Comparison of ENCODE assay signal across 1 cellular context in the genomic region with DNA sequence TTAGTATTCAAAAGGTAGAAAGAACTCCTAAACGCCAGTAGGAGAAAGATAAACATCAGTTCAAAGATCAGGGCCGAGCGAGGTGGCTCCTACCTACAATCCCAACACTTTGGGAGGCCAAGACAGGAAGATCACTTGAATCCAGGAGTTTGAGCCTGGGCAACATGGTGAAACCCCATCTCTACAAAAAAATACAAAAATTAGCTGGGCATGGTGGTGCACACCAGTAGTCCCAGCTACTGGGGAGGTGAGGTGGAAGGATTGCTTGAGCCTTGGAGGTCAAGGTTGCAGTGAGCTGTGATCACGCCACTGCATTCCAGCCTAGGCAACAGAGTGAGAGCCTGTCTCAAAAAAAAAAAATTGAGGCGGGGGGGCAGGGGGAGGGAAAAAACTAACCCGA.
A peak's percentile ranks its signal among the peaks of the same experiment; 100 is the strongest.
TF ChIP-seq lines count a peak whose summit lies in the region.

No MANE protein-coding gene starts in this region.

TF ChIP-seq in HepG2, 621 proteins besides CTCF, POLR2A, EP300 and RAD21 (continued from another document):
- TF ChIP-seq ZNF362 (CRISPR knock-in tag; IDR thresholded peaks at IDR 0.05; ENCODE audit: borderline replicate concordance) (peak; percentile 75; the same call in 1 of the 2 replicates), HMG20A (CRISPR knock-in tag; IDR thresholded peaks at IDR 0.05; ENCODE audit: borderline replicate concordance) (0 out of 2 replicates have a peak, but pooled peaks have one; percentile 19), TCF7 (IDR thresholded peaks at IDR 0.05; ENCODE audit: low read depth) (0 out of 2 replicates have a peak, but pooled peaks have one; percentile 9), ZMYM3 (CRISPR knock-in tag; IDR thresholded peaks at IDR 0.05) (peak; percentile 43), TRAFD1 (CRISPR knock-in tag; IDR thresholded peaks at IDR 0.05; ENCODE audit: borderline replicate concordance) (no peak), ISX (CRISPR knock-in tag; conservative IDR thresholded peaks at IDR 0.05) (no peak), SOX5 (CRISPR knock-in tag; IDR thresholded peaks at IDR 0.05; ENCODE audit: borderline replicate concordance) (0 out of 2 replicates have a peak, but pooled peaks have one; percentile 27), NR2F1 (CRISPR knock-in tag; IDR thresholded peaks at IDR 0.05) (peak in 1 of 2 experiments; percentile 31; a peak in 1 of 4 replicates), PATZ1 (CRISPR knock-in tag; IDR thresholded peaks at IDR 0.05) (0 out of 2 replicates have a peak, but pooled peaks have one; percentile 18), POGZ (CRISPR knock-in tag; IDR thresholded peaks at IDR 0.05) (peak; percentile 24; the same call in 1 of the 2 replicates), ARID5B (CRISPR knock-in tag; IDR thresholded peaks at IDR 0.05) (peak; percentile 65; the same call in 1 of the 2 replicates), FOXA3 (CRISPR knock-in tag; IDR thresholded peaks at IDR 0.05) (peak; percentile 41; the same call in 1 of the 2 replicates), HNF4A (CRISPR knock-in tag; IDR thresholded peaks at IDR 0.05) (peak; percentile 83), ZNF644 (CRISPR knock-in tag; IDR thresholded peaks at IDR 0.05; ENCODE audit: low read depth) (peak; percentile 74; the same call in 1 of the 2 replicates), NCOR1 (IDR thresholded peaks at IDR 0.05; ENCODE audit: borderline replicate concordance, low read length) (0 out of 2 replicates have a peak, but pooled peaks have one; percentile 3), RELA (CRISPR knock-in tag; IDR thresholded peaks at IDR 0.05) (no peak), RCOR2 (CRISPR knock-in tag; IDR thresholded peaks at IDR 0.05) (peak; percentile 52; the same call in 1 of the 2 replicates), SOX13 (IDR thresholded peaks at IDR 0.05) (no peak), SOX13 (CRISPR knock-in tag; conservative IDR thresholded peaks at IDR 0.05 in 1 of 2, IDR thresholded peaks at IDR 0.05 in 1 of 2) (peak in 1 of 2 experiments; percentile 45; a peak in 2 of 4 replicates), ZNF460 (CRISPR knock-in tag; IDR thresholded peaks at IDR 0.05; ENCODE audit: borderline replicate concordance) (peak; percentile 94), HNF1B (CRISPR knock-in tag; IDR thresholded peaks at IDR 0.05) (no peak)
